ENCODE assay signal across 8 cellular contexts in genomic region chr20:38473353-38473795, GRCh38. TPM values are rescaled to one million over a fixed set of nuclear protein-coding genes. Genes with fewer than 3 reads are reported as not detected.
A peak's percentile ranks its signal among the peaks of the same experiment; 100 is the strongest.
DNase-seq lines count a peak whose midpoint lies in the region; ATAC-seq, FAIRE-seq and TF ChIP-seq lines count a peak whose summit lies in the region.

No MANE protein-coding gene starts in this region.

- H3K4me1 Mint-ChIP-seq in neural crest cell, result peaks cover 24% of the 10 kb centered on the region

- H3K9me3 Mint-ChIP-seq in neural crest cell, result no peaks in the 10 kb centered on the region

- CTCF ChIA-PET in PC-9 (lab: Charles Lee), result interaction anchor here (0.8 to 3.0 kb wide), 4 partner anchors 13 to 39 kb away, joined by 3 to 27 read pairs (median 4); partner anchors contain the start of gene SNHG17
- CTCF ChIA-PET in endothelial cell of umbilical vein (lab: Charles Lee), result interaction anchor here (0.8 to 4.6 kb wide), 9 partner anchors 9 to 65 kb away, joined by 3 to 41 read pairs (median 7); partner anchors contain the start of gene SNHG17

- peak overlapping the region; percentile 89 for H3K4me3 Mint-ChIP-seq in neural crest cell

- no peaks in the 10 kb centered on the region for H3K27me3 ChIP-seq in PC-9 (ENCODE audit: insufficient read depth, low read depth)
- H3K27me3 ChIP-seq in endothelial cell of umbilical vein (ENCODE audit: control insufficient read depth in 2 of 2, insufficient read depth in 2 of 2, low read length in 2 of 2), result peaks cover 2 to 4% of the 10 kb centered on the region in 2 experiments

- H3F3A ChIP-seq in PC-9 (ENCODE audit: insufficient read depth, low read depth), result peaks cover 14% of the 10 kb centered on the region

- H3K9me1 ChIP-seq in endothelial cell of umbilical vein (replicated peaks; ENCODE audit: control insufficient read depth, extremely low read depth, insufficient read depth, low read length), result no peaks in the 10 kb centered on the region

- peak overlapping the region; percentile 79 for H2AFZ ChIP-seq in PC-9
- H2AFZ ChIP-seq in endothelial cell of umbilical vein (ENCODE audit: low read depth, low read length), result peak overlapping the region; percentile 81

- TF ChIP-seq POLR2A in endothelial cell of umbilical vein (IDR thresholded peaks at IDR 0.05; ENCODE audit: low read depth, low read length), result no peak

- H3K4me2 ChIP-seq in PC-9, result peak overlapping the region; percentile 80
- peak overlapping the region; percentile 79 for H3K4me2 ChIP-seq in endothelial cell of umbilical vein (ENCODE audit: insufficient read depth, low read length)

- dilution Hi-C loops in endothelial cell of umbilical vein (cut with MboI; ENCODE audit: extremely low pct_ligation_motif_present, low sequenced_read_pairs), result no loop called here

- H3K27ac ChIP-seq in PC-9 (peak overlapping the region; percentile 62), endothelial cell of umbilical vein (ENCODE audit: insufficient read depth, low read depth, low read length) (peak overlapping the region; percentile 50)

- H3K4me1 ChIP-seq in PC-9 (replicated peaks; ENCODE audit: insufficient read depth) (peaks cover 28% of the 10 kb centered on the region), endothelial cell of umbilical vein (ENCODE audit: control insufficient read depth, extremely low read depth, insufficient read depth, low read length) (peaks cover 15% of the 10 kb centered on the region)

- BruUV-seq in PC-9 (replicated peaks; lab: Mats Ljungman, UMichigan) (TSS peak; percentile 22), endothelial cell of umbilical vein (replicated peaks; lab: Mats Ljungman, UMichigan) (no TSS peak)

- H4K20me1 ChIP-seq in PC-9 (ENCODE audit: insufficient read depth), result peaks cover 48% of the 10 kb centered on the region
- peaks cover 5% of the 10 kb centered on the region for H4K20me1 ChIP-seq in endothelial cell of umbilical vein (replicated peaks; ENCODE audit: control insufficient read depth, extremely low read depth, insufficient read depth, low read length)

- H3K9me3 ChIP-seq in PC-9 (ENCODE audit: insufficient read depth, low read depth), result no peaks in the 10 kb centered on the region
- H3K9me3 ChIP-seq in endothelial cell of umbilical vein (replicated peaks; ENCODE audit: control insufficient read depth, insufficient read depth, low read length), result no peaks in the 10 kb centered on the region

- H3K9me2 ChIP-seq in PC-9 (ENCODE audit: insufficient read depth), result no peaks in the 10 kb centered on the region

- H3K9ac ChIP-seq in endothelial cell of umbilical vein (replicated peaks; ENCODE audit: extremely low read depth, insufficient read depth, low read length), result peak overlapping the region; percentile 85

- POLR2A ChIA-PET in PC-9 (lab: Charles Lee; ENCODE audit: unreplicated experiment), result interaction anchor here (0.5 to 2.2 kb wide), 3 partner anchors 38 to 126 kb away, joined by 4 to 33 read pairs (median 6); partner anchors contain the start of gene SNHG17
- POLR2A ChIA-PET in endothelial cell of umbilical vein (lab: Charles Lee), result interaction anchor here (1.1 to 3.0 kb wide), 3 partner anchors 26 to 55 kb away, joined by 3 to 13 read pairs (median 11); partner anchors contain the start of gene SNHG17

- DNase-seq in Right ventricle myocardium inferior (ENCODE audit: missing footprints) (no peak), left ventricle myocardium superior (no peak), PC-9 (no peak), endothelial cell of umbilical vein (ENCODE audit: low read depth, low spot score) (peak; percentile 39), neural crest cell (ENCODE audit: low read depth, low spot score) (no peak), islet precursor cell (no peak), NCI-H187 treated with DMSO at 0.1 percent for 48 hours (lab: John Stamatoyannopoulos, UW) (no peak)

- no peaks in the 10 kb centered on the region for H3K36me3 ChIP-seq in PC-9 (ENCODE audit: low read depth)
- H3K36me3 ChIP-seq in endothelial cell of umbilical vein (ENCODE audit: control insufficient read depth in 2 of 2, extremely low read depth in 1 of 2, insufficient read depth in 2 of 2, low read length in 2 of 2), result no peaks in the 10 kb centered on the region

- peaks cover 54% of the 10 kb centered on the region for H3K79me2 ChIP-seq in PC-9 (ENCODE audit: low read depth)
- peaks cover 51% of the 10 kb centered on the region for H3K79me2 ChIP-seq in endothelial cell of umbilical vein (ENCODE audit: control insufficient read depth, insufficient read depth, low read length)

- H3K4me3 ChIP-seq in PC-9, result peak overlapping the region; percentile 88
- peak overlapping the region; percentile 53 to 79 (median 70) for H3K4me3 ChIP-seq in endothelial cell of umbilical vein (replicated peaks in 1 of 3; ENCODE audit: insufficient read depth in 1 of 3, low read depth in 1 of 3, low read length in 3 of 3)

- ATAC-seq in Right ventricle myocardium inferior (peak; percentile 1), left ventricle myocardium superior (no peak), GM21717 (IDR thresholded peaks at IDR 0.05; ENCODE audit: unreplicated experiment) (no peak)

- intact Hi-C loops in Right ventricle myocardium inferior (cut with DNase I) (loop anchor here (5.0 kb wide), 1 partner anchor 36 kb away; the partner anchor contains the start of gene SNHG17), left ventricle myocardium superior (cut with micrococcal nuclease) (no loop called here), PC-9 (cut with micrococcal nuclease; ENCODE audit: unreplicated experiment) (no loop called here), endothelial cell of umbilical vein (cut with micrococcal nuclease) (no loop called here)

- TF ChIP-seq CTCF in PC-9 (conservative IDR thresholded peaks at IDR 0.05) (no peak), endothelial cell of umbilical vein (IDR thresholded peaks at IDR 0.05; ENCODE audit: extremely low read depth in 1 of 2, insufficient read depth in 1 of 2, low read depth in 1 of 2, low read length in 2 of 2) (peak in 1 of 2 donors; percentile 16), neural crest cell (conservative IDR thresholded peaks at IDR 0.05) (no peak)

- H3K27me3 Mint-ChIP-seq in neural crest cell (ENCODE audit: low read depth), result peaks cover 35% of the 10 kb centered on the region

- FAIRE-seq in endothelial cell of umbilical vein (lab: Jason Lieb, UNC), result peak; percentile 65

- H3K27ac Mint-ChIP-seq in neural crest cell (ENCODE audit: unreplicated experiment), result peak overlapping the region; percentile 31

- no peaks in the 10 kb centered on the region for H3K36me3 Mint-ChIP-seq in neural crest cell (ENCODE audit: low read depth)

TF ChIP-seq in endothelial cell of umbilical vein, 7 proteins besides CTCF, POLR2A, EP300 and RAD21:
- TF ChIP-seq FOS (IDR thresholded peaks at IDR 0.05; ENCODE audit: borderline replicate concordance, insufficient read depth, low read length), result no peak
- no peak for TF ChIP-seq JUN (IDR thresholded peaks at IDR 0.05; ENCODE audit: borderline replicate concordance, insufficient read depth, insufficient read length, low read depth)
- no peak for TF ChIP-seq GATA2 (IDR thresholded peaks at IDR 0.05; ENCODE audit: insufficient read depth, insufficient read length, low read depth, low read length)
- TF ChIP-seq MYC (IDR thresholded peaks at IDR 0.05; ENCODE audit: low read depth, low read length), result no peak
- no peak for TF ChIP-seq MAX (IDR thresholded peaks at IDR 0.05; ENCODE audit: insufficient read depth, insufficient read length)
- no peak for TF ChIP-seq EZH2 (IDR thresholded peaks at IDR 0.05; ENCODE audit: borderline replicate concordance, low read depth, low read length, severe bottlenecking)
- no peak for TF ChIP-seq POLR2AphosphoS5 (IDR thresholded peaks at IDR 0.05; ENCODE audit: insufficient read depth, low read depth, low read length)

RNA-seq across cellular contexts. Expression of gene RALGAPB, which starts 0.7 kb away (rescaled TPM):
- total RNA-seq in Right ventricle myocardium inferior (21.9 TPM), left ventricle myocardium superior (22.4 TPM), PC-9 (2021) (35.2 and 40.2 TPM in 2 replicates), endothelial cell of umbilical vein (36.4 and 38.7 TPM in 2 replicates), neural crest cell (34.7 and 35.2 TPM in 2 replicates)
- polyA plus RNA-seq in endothelial cell of umbilical vein, result 10.8 and 12.8 TPM in 2 replicates
- polyA plus RNA-seq in endothelial cell of umbilical vein (2011; cell fraction: cytosol; rRNA removed), result 9.6 and 10.4 TPM in 2 replicates
- 73.7 and 85.7 TPM in 2 replicates for polyA plus RNA-seq in endothelial cell of umbilical vein (2011; cell fraction: nucleus; rRNA removed)
- 26.9 and 31.5 TPM in 2 replicates for polyA plus RNA-seq in endothelial cell of umbilical vein (2012)
- 51.7 and 62.2 TPM in 2 replicates for polyA minus RNA-seq in endothelial cell of umbilical vein
- polyA minus RNA-seq in endothelial cell of umbilical vein (2011; cell fraction: cytosol; rRNA and poly(A)+ RNA removed), result 16.0 TPM
- 81.9 and 120 TPM in 2 replicates for polyA minus RNA-seq in endothelial cell of umbilical vein (2011; cell fraction: nucleus; rRNA and poly(A)+ RNA removed)

RNA-seq across cellular contexts. Expression of gene SNHG17, which starts 38.2 kb away (rescaled TPM):
- total RNA-seq in Right ventricle myocardium inferior (5.6 TPM), left ventricle myocardium superior (5.0 TPM), PC-9 (2021) (41.5 and 58.9 TPM in 2 replicates), endothelial cell of umbilical vein (39.6 and 94.0 TPM in 2 replicates), neural crest cell (64.9 and 65.5 TPM in 2 replicates)
- polyA plus RNA-seq in endothelial cell of umbilical vein, result 33.2 and 39.4 TPM in 2 replicates
- polyA plus RNA-seq in endothelial cell of umbilical vein (2011; cell fraction: cytosol; rRNA removed), result 36.8 and 39.9 TPM in 2 replicates
- polyA plus RNA-seq in endothelial cell of umbilical vein (2011; cell fraction: nucleus; rRNA removed), result 94.5 and 98.9 TPM in 2 replicates
- 32.0 and 34.1 TPM in 2 replicates for polyA plus RNA-seq in endothelial cell of umbilical vein (2012)
- polyA minus RNA-seq in endothelial cell of umbilical vein, result 18.6 and 19.1 TPM in 2 replicates
- 46.9 TPM for polyA minus RNA-seq in endothelial cell of umbilical vein (2011; cell fraction: cytosol; rRNA and poly(A)+ RNA removed)
- 23.9 and 29.1 TPM in 2 replicates for polyA minus RNA-seq in endothelial cell of umbilical vein (2011; cell fraction: nucleus; rRNA and poly(A)+ RNA removed)
